7 cellular contexts compared by ENCODE assay signal in genomic region chr11:104761511-104761910, GRCh38.
"Had no signal": no experiment of that assay in that cellular context is flagged by ENCODE, and none has a peak within 500 bp of the region (broad histone marks: within the 10 kb centered on the region; RNA-seq: fewer than 3 reads in every experiment).

No MANE protein-coding gene starts in this region.

- H3K4me3 Mint-ChIP-seq: IgD-negative memory B cell had no signal

- DNase-seq: IMR-90, KBM-7 had no signal

- FAIRE-seq: HepG2, HTR-8/SVneo, K562 had no signal

- ATAC-seq: HepG2, K562 had no signal

- H3K27ac ChIP-seq: HL-60 had no signal

- H3K36me3 Mint-ChIP-seq: IgD-negative memory B cell had no signal

- H3K27ac Mint-ChIP-seq: IgD-negative memory B cell had no signal

- H3K4me3 ChIP-seq: K562 had no signal

- H3K27me3 Mint-ChIP-seq: IgD-negative memory B cell had no signal
